18 cellular contexts compared by ENCODE assay signal in the genomic region with DNA sequence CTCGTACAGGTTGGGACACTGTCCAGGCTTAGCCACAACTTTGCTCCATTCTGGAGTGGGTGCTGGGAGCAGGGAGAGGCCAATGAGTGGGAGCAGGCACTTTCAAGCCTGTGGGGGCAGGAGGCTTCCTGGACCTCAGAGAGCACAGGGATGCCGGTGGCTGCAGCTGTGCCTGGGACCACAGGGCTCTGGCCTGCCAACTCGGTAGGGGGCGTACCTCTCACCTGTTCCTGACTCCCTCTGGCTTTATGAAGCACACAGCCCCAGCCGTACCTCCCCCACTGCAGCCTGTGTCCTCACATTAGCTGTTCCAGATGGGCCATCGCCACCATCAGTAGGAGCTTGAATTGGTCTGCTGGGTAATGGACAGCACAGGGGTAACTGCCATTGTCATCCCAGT.
"Had no signal": no experiment of that assay in that cellular context is flagged by ENCODE, and none has a peak within 500 bp of the region (broad histone marks: within the 10 kb centered on the region; RNA-seq: fewer than 3 reads in every experiment).

No MANE protein-coding gene starts in this region.

- ATAC-seq: gastrocnemius medialis; natural killer cell; stimulated activated naive B cell treated with anti-CD40 and anti-IgM and Interleukin-4, amounts not matched to agents 10 μg/mL and 1 μg/mL and 100 μg/mL, for 72 hours; stimulated activated naive CD8-positive, alpha-beta T cell treated with anti-CD3 and anti-CD28 coated beads, Interleukin-15, amount 100 ng/mL, for 72 hours had no signal

- DNase-seq: cortex of kidney; effector memory CD4-positive, alpha-beta T cell; gastrocnemius medialis; natural killer cell; nucleus accumbens; ovary; stimulated activated CD4-positive, alpha-beta T cell treated with anti-CD3 and anti-CD28 coated beads, Interleukin-2, amount 100 ng/mL, for 24 hours; stimulated activated CD4-positive, alpha-beta T cell treated with anti-CD3 and anti-CD28 coated beads, Interleukin-4, amount 100 ng/mL, for 4 hours; stimulated activated naive B cell treated with anti-CD40 and anti-IgM and Interleukin-4, amounts not matched to agents 10 μg/mL and 1 μg/mL and 100 μg/mL, for 72 hours; stimulated activated naive CD8-positive, alpha-beta T cell treated with anti-CD3 and anti-CD28 coated beads, Interleukin-15, amount 100 ng/mL, for 72 hours; testis had no signal

- H3K9me3 Mint-ChIP-seq: memory B cell, neural crest cell had no signal

- H3K27me3 Mint-ChIP-seq: central memory CD8-positive, alpha-beta T cell; memory B cell; stimulated activated naive B cell treated with anti-CD40 and anti-IgM and Interleukin-4, amounts not matched to agents 10 μg/mL and 1 μg/mL and 100 μg/mL, for 72 hours; stimulated activated naive CD8-positive, alpha-beta T cell treated with anti-CD3 and anti-CD28 coated beads, Interleukin-15, amount 100 ng/mL, for 72 hours had no signal

- H3K4me1 Mint-ChIP-seq: central memory CD8-positive, alpha-beta T cell; memory B cell; natural killer cell; neural crest cell; stimulated activated naive B cell treated with anti-CD40 and anti-IgM and Interleukin-4, amounts not matched to agents 10 μg/mL and 1 μg/mL and 100 μg/mL, for 72 hours; stimulated activated naive CD8-positive, alpha-beta T cell treated with anti-CD3 and anti-CD28 coated beads, Interleukin-15, amount 100 ng/mL, for 72 hours had no signal

- H3K4me1 ChIP-seq: esophagus muscularis mucosa, gastrocnemius medialis, testis, tibial nerve had no signal

- H3K4me3 Mint-ChIP-seq: central memory CD8-positive, alpha-beta T cell; memory B cell; mesothelial cell of epicardium; natural killer cell; neural crest cell; stimulated activated naive B cell treated with anti-CD40 and anti-IgM and Interleukin-4, amounts not matched to agents 10 μg/mL and 1 μg/mL and 100 μg/mL, for 72 hours; stimulated activated naive CD8-positive, alpha-beta T cell treated with anti-CD3 and anti-CD28 coated beads, Interleukin-15, amount 100 ng/mL, for 72 hours had no signal

- H3K27me3 ChIP-seq: esophagus muscularis mucosa, gastrocnemius medialis, ovary, testis, tibial nerve had no signal

- H3K27ac Mint-ChIP-seq: memory B cell; mesothelial cell of epicardium; natural killer cell; stimulated activated naive B cell treated with anti-CD40 and anti-IgM and Interleukin-4, amounts not matched to agents 10 μg/mL and 1 μg/mL and 100 μg/mL, for 72 hours; stimulated activated naive CD8-positive, alpha-beta T cell treated with anti-CD3 and anti-CD28 coated beads, Interleukin-15, amount 100 ng/mL, for 72 hours had no signal

- H3K9me3 ChIP-seq: esophagus muscularis mucosa, gastrocnemius medialis, ovary, testis, tibial nerve had no signal

- H3K4me3 ChIP-seq: esophagus muscularis mucosa, gastrocnemius medialis, ovary, testis, tibial nerve had no signal

- H3K27ac ChIP-seq: epithelial cell of prostate, esophagus muscularis mucosa, gastrocnemius medialis, ovary, testis, tibial nerve had no signal

- H3K36me3 ChIP-seq: esophagus muscularis mucosa, gastrocnemius medialis, ovary, tibial nerve had no signal

- H3K36me3 Mint-ChIP-seq: memory B cell; mesothelial cell of epicardium; natural killer cell; stimulated activated naive B cell treated with anti-CD40 and anti-IgM and Interleukin-4, amounts not matched to agents 10 μg/mL and 1 μg/mL and 100 μg/mL, for 72 hours had no signal
